1 cellular context compared by ENCODE assay signal in the genomic region with DNA sequence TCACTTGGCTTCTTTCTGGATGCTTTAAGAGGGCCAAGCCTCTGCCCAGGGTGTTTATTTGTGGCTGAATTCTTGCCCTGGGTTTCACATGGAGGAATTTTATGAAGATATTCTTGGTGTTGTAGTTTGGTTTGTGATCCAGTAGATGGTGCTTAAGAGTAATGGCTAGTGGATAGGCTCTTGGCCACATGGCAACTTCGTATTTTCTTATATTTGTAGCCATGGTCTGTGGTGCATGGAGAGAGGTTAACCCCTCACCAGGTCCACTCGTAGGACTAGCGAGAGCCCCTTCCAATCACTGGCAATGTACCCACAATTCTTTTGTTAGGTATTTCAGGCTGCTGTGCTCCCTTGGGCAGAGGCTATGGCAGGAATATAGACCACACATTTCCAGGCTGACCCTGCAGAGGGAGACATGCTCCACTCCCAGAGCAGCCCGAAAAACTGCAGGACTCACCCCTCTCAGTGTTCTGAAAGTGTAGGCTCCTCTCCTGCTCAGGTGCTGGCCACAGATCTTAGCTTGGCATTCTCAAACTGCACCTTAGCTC.
TF ChIP-seq lines count a peak whose summit lies in the region.

No MANE protein-coding gene starts in this region.

TF ChIP-seq in SK-N-SH treated with all-trans-retinoic acid at 6 μM for 48 hours, 23 proteins besides CTCF, POLR2A, EP300 and RAD21 (continued from another document):
- TF ChIP-seq, protein P1, sequence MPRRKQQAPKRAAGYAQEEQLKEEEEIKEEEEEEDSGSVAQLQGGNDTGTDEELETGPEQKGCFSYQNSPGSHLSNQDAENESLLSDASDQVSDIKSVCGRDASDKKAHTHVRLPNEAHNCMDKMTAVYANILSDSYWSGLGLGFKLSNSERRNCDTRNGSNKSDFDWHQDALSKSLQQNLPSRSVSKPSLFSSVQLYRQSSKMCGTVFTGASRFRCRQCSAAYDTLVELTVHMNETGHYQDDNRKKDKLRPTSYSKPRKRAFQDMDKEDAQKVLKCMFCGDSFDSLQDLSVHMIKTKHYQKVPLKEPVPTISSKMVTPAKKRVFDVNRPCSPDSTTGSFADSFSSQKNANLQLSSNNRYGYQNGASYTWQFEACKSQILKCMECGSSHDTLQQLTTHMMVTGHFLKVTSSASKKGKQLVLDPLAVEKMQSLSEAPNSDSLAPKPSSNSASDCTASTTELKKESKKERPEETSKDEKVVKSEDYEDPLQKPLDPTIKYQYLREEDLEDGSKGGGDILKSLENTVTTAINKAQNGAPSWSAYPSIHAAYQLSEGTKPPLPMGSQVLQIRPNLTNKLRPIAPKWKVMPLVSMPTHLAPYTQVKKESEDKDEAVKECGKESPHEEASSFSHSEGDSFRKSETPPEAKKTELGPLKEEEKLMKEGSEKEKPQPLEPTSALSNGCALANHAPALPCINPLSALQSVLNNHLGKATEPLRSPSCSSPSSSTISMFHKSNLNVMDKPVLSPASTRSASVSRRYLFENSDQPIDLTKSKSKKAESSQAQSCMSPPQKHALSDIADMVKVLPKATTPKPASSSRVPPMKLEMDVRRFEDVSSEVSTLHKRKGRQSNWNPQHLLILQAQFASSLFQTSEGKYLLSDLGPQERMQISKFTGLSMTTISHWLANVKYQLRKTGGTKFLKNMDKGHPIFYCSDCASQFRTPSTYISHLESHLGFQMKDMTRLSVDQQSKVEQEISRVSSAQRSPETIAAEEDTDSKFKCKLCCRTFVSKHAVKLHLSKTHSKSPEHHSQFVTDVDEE (CRISPR knock-in tag; IDR thresholded peaks at IDR 0.05) = no peak
- TF ChIP-seq RARB (CRISPR knock-in tag; IDR thresholded peaks at IDR 0.05) = no peak
- TF ChIP-seq, protein P2, sequence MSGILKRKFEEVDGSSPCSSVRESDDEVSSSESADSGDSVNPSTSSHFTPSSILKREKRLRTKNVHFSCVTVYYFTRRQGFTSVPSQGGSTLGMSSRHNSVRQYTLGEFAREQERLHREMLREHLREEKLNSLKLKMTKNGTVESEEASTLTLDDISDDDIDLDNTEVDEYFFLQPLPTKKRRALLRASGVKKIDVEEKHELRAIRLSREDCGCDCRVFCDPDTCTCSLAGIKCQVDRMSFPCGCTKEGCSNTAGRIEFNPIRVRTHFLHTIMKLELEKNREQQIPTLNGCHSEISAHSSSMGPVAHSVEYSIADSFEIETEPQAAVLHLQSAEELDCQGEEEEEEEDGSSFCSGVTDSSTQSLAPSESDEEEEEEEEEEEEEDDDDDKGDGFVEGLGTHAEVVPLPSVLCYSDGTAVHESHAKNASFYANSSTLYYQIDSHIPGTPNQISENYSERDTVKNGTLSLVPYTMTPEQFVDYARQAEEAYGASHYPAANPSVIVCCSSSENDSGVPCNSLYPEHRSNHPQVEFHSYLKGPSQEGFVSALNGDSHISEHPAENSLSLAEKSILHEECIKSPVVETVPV (CRISPR knock-in tag; IDR thresholded peaks at IDR 0.05) = no peak
- TF ChIP-seq OSR1 (CRISPR knock-in tag; IDR thresholded peaks at IDR 0.05) = no peak
- no peak for TF ChIP-seq ZC3H10 (CRISPR knock-in tag; IDR thresholded peaks at IDR 0.05)
- TF ChIP-seq ZNF8 (CRISPR knock-in tag; IDR thresholded peaks at IDR 0.05) = no peak
- TF ChIP-seq PPARA (CRISPR knock-in tag; IDR thresholded peaks at IDR 0.05; ENCODE audit: borderline replicate concordance) = no peak
- TF ChIP-seq, protein P3, sequence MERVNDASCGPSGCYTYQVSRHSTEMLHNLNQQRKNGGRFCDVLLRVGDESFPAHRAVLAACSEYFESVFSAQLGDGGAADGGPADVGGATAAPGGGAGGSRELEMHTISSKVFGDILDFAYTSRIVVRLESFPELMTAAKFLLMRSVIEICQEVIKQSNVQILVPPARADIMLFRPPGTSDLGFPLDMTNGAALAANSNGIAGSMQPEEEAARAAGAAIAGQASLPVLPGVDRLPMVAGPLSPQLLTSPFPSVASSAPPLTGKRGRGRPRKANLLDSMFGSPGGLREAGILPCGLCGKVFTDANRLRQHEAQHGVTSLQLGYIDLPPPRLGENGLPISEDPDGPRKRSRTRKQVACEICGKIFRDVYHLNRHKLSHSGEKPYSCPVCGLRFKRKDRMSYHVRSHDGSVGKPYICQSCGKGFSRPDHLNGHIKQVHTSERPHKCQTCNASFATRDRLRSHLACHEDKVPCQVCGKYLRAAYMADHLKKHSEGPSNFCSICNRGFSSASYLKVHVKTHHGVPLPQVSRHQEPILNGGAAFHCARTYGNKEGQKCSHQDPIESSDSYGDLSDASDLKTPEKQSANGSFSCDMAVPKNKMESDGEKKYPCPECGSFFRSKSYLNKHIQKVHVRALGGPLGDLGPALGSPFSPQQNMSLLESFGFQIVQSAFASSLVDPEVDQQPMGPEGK (CRISPR knock-in tag; IDR thresholded peaks at IDR 0.05; ENCODE audit: borderline replicate concordance) = no peak
- no peak for TF ChIP-seq ISL1 (CRISPR knock-in tag; IDR thresholded peaks at IDR 0.05)
- TF ChIP-seq, protein P4, sequence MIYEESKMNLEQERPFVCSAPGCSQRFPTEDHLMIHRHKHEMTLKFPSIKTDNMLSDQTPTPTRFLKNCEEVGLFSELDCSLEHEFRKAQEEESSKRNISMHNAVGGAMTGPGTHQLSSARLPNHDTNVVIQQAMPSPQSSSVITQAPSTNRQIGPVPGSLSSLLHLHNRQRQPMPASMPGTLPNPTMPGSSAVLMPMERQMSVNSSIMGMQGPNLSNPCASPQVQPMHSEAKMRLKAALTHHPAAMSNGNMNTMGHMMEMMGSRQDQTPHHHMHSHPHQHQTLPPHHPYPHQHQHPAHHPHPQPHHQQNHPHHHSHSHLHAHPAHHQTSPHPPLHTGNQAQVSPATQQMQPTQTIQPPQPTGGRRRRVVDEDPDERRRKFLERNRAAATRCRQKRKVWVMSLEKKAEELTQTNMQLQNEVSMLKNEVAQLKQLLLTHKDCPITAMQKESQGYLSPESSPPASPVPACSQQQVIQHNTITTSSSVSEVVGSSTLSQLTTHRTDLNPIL (CRISPR knock-in tag; IDR thresholded peaks at IDR 0.05; ENCODE audit: low read depth) = no peak
- TF ChIP-seq TOX (CRISPR knock-in tag; IDR thresholded peaks at IDR 0.05; ENCODE audit: borderline replicate concordance) = no peak
- TF ChIP-seq ZNF565 (CRISPR knock-in tag; conservative IDR thresholded peaks at IDR 0.05; ENCODE audit: low read depth) = no peak
- TF ChIP-seq ESRRG (CRISPR knock-in tag; IDR thresholded peaks at IDR 0.05) = no peak
- TF ChIP-seq CSDC2 (CRISPR knock-in tag; IDR thresholded peaks at IDR 0.05) = no peak
- no peak for TF ChIP-seq ZFP30 (CRISPR knock-in tag; IDR thresholded peaks at IDR 0.05)
- no peak for TF ChIP-seq ARNTL (CRISPR knock-in tag; IDR thresholded peaks at IDR 0.05; ENCODE audit: borderline replicate concordance, low read depth)
